8 cellular contexts compared by ENCODE assay signal in the genomic region with DNA sequence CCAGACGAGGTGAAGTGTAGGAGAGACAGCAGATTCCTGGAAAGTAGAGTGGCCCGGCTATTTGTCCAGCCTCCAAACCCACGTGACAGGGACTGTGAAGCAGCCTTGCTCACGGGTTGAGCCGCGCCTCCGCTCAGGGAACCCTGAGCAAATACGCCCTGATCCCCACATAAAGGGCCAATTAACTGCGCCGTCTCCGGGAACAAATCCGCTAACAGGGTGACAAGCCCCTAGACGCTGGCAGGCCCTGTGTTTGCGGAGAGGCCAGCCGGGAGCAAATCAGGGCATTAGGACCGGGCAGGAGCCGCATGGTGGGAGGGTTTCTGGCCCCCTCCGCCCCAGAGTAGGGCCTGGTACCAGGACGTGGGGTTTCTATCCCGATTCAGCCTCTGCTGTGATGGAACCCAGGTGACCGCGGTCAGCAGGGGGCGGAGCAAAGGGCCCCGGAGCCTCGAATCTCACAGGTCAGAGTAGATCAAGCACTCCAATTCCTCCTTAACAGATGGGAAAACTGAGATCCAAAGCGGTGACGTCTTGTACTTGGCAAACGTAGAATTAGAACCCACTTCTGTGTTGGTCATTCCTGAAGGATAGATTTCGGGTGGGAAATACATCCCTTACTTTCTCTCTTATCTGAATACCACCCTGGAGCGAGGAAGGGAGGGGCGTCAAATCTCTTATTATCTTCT. TPM values are rescaled to one million over a fixed set of nuclear protein-coding genes. Genes with fewer than 3 reads are reported as not detected.
DNase-seq lines count a peak whose midpoint lies in the region; ATAC-seq and TF ChIP-seq lines count a peak whose summit lies in the region.

No MANE protein-coding gene starts in this region.

- peaks cover 22% of the 10 kb centered on the region for H3K4me1 ChIP-seq in Caco-2
- H3K4me1 ChIP-seq in PC-9 (replicated peaks; ENCODE audit: insufficient read depth), result peaks cover 8% of the 10 kb centered on the region; the same call in 1 of the 2 replicates

- H3F3A ChIP-seq in PC-9 (ENCODE audit: insufficient read depth, low read depth), result no peaks in the 10 kb centered on the region; the same call in 1 of the 2 replicates

- H3K27me3 Mint-ChIP-seq in Caco-2 (ENCODE audit: insufficient read depth, unreplicated experiment), result peaks cover 37% of the 10 kb centered on the region
- peaks cover 21 to 40% (median 25%) of the 10 kb centered on the region in 3 donors for H3K27me3 Mint-ChIP-seq in immature natural killer cell (ENCODE audit: low read depth in 3 of 3)

- H3K27me3 ChIP-seq in Caco-2 (replicated peaks; ENCODE audit: control insufficient read depth, insufficient read depth, low read length) (peaks cover 16% of the 10 kb centered on the region), PC-9 (ENCODE audit: insufficient read depth, low read depth) (peaks cover 78% of the 10 kb centered on the region)

- BruUV-seq in Caco-2 (replicated peaks; lab: Mats Ljungman, UMichigan) (no TSS peak), PC-9 (replicated peaks; lab: Mats Ljungman, UMichigan) (no TSS peak)

- H3K9me3 Mint-ChIP-seq in Caco-2 (ENCODE audit: unreplicated experiment), result no peaks in the 10 kb centered on the region
- no peaks in the 10 kb centered on the region for H3K9me3 Mint-ChIP-seq in immature natural killer cell

- TF ChIP-seq CTCF in Caco-2 (IDR thresholded peaks at IDR 0.05; ENCODE audit: insufficient read depth in 1 of 2, low read depth in 1 of 2, low read length in 1 of 2, severe bottlenecking in 1 of 2, unreplicated experiment in 1 of 2), result no peak
- TF ChIP-seq CTCF in PC-9 (conservative IDR thresholded peaks at IDR 0.05), result no peak
- TF ChIP-seq CTCF in foreskin fibroblast (IDR thresholded peaks at IDR 0.05; ENCODE audit: low read depth, low read length), result no peak
- TF ChIP-seq CTCF in omental fat pad (IDR thresholded peaks at IDR 0.05), result no peak

- peak; percentile 74 for ATAC-seq in omental fat pad (ENCODE audit: low FRiP score)

- no peaks in the 10 kb centered on the region for H3K79me2 ChIP-seq in PC-9 (ENCODE audit: low read depth)

- H3K4me3 ChIP-seq in Caco-2 (ENCODE audit: low read depth, low read length), result 0 out of 2 replicates have a peak overlapping the region, but pooled peaks have one; percentile 1
- H3K4me3 ChIP-seq in PC-9, result peak overlapping the region; percentile 50; the same call in 1 of the 2 replicates
- peak overlapping the region; percentile 3 to 39 for H3K4me3 ChIP-seq in foreskin fibroblast (ENCODE audit: low read depth in 1 of 2, low read length in 2 of 2)

- H3K9me2 ChIP-seq in PC-9 (ENCODE audit: insufficient read depth), result no peaks in the 10 kb centered on the region

- intact Hi-C loops in Caco-2 (cut with micrococcal nuclease; ENCODE audit: unreplicated experiment), result no loop called here
- intact Hi-C loops in PC-9 (cut with micrococcal nuclease; ENCODE audit: unreplicated experiment), result no loop called here

- peaks cover 7% of the 10 kb centered on the region for H3K4me1 Mint-ChIP-seq in Caco-2 (ENCODE audit: low read depth, unreplicated experiment)
- peaks cover 16 to 23% of the 10 kb centered on the region in 2 donors for H3K4me1 Mint-ChIP-seq in immature natural killer cell

- DNase-seq in Caco-2 (peak in 1 of 2 experiments; percentile 50), PC-9 (no peak), foreskin fibroblast (peak; percentile 53 to 77), omental fat pad (ENCODE audit: low spot score) (no peak), immature natural killer cell (no peak), Kasumi-1 (lab: John Stamatoyannopoulos, UW) (no peak)
- no peak for DNase-seq in activated CD4-positive, alpha-beta T cell treated with anti-CD3 and anti-CD28 coated beads for 48 hours
- no peak for DNase-seq in stimulated activated CD4-positive, alpha-beta T cell treated with anti-CD3 and anti-CD28 coated beads, Interleukin-2, amount 100 ng/mL, for 48 hours

- POLR2A ChIA-PET in Caco-2 (lab: Charles Lee), result no interaction called here
- POLR2A ChIA-PET in PC-9 (lab: Charles Lee; ENCODE audit: unreplicated experiment), result no interaction called here

- H3K27ac Mint-ChIP-seq in Caco-2 (ENCODE audit: unreplicated experiment) (no peak overlapping the region), immature natural killer cell (no peak overlapping the region)

- H3K27ac ChIP-seq in PC-9, result no peak overlapping the region

- peak overlapping the region; percentile 76 for H3K4me2 ChIP-seq in PC-9

- H2AFZ ChIP-seq in PC-9, result 0 out of 2 replicates have a peak overlapping the region, but pooled peaks have one; percentile 39

- H3K36me3 ChIP-seq in Caco-2 (ENCODE audit: control insufficient read depth, insufficient read depth, low read length), result no peaks in the 10 kb centered on the region
- H3K36me3 ChIP-seq in PC-9 (ENCODE audit: low read depth), result no peaks in the 10 kb centered on the region

- CTCF ChIA-PET in Caco-2 (lab: Charles Lee) (interaction anchor here (0.6 to 1.1 kb wide), 3 partner anchors 34 to 1407 kb away, joined by 3 to 4 read pairs (median 4); a partner anchor contains a TSS), PC-9 (lab: Charles Lee) (no interaction called here)

- no peaks in the 10 kb centered on the region for H4K20me1 ChIP-seq in PC-9 (ENCODE audit: insufficient read depth)

- H3K9me3 ChIP-seq in Caco-2 (no peaks in the 10 kb centered on the region), PC-9 (ENCODE audit: insufficient read depth, low read depth) (no peaks in the 10 kb centered on the region)

- no peaks in the 10 kb centered on the region for H3K36me3 Mint-ChIP-seq in Caco-2 (ENCODE audit: insufficient read depth, unreplicated experiment)
- H3K36me3 Mint-ChIP-seq in immature natural killer cell, result no peaks in the 10 kb centered on the region

- H3K4me3 Mint-ChIP-seq in Caco-2 (ENCODE audit: unreplicated experiment) (peak overlapping the region; percentile 29), immature natural killer cell (peak overlapping the region in 2 of 5 donors; percentile 8 to 28)

RNA-seq across cellular contexts. Expression of a gene that starts 2.0 kb away (rescaled TPM):
- total RNA-seq in Caco-2 (2022) (5.7 and 6.2 TPM in 2 replicates), PC-9 (2021) (1.3 and 1.5 TPM in 2 replicates), omental fat pad (10 to 100 TPM; 24.5 to 71.5 (median 27.9) TPM)
- polyA plus RNA-seq in immature natural killer cell, result 1 to 10 TPM; 2.5 to 3.4 (median 2.8) TPM

RNA-seq across cellular contexts. Expression of a gene that starts 34.4 kb away (rescaled TPM):
- total RNA-seq in Caco-2 (2022) (not detected in 2 replicates), PC-9 (2021) (0.20 TPM in 1 of 2 replicates, not detected in the other), omental fat pad (100 to 1,000 TPM in 1 of 4 donors, 10 to 100 TPM in 3; 31.7 to 152 (median 75.2) TPM)
- not detected for polyA plus RNA-seq in immature natural killer cell

RNA-seq across cellular contexts. Expression of a gene that starts 55.8 kb away (rescaled TPM):
- total RNA-seq in Caco-2 (2022), result not detected in 2 replicates
- not detected in 2 replicates for total RNA-seq in PC-9 (2021)
- total RNA-seq in omental fat pad, result under 1 TPM in 1 of 4 donors, not detected in 3; 0.56 TPM
- not detected for polyA plus RNA-seq in immature natural killer cell

Comparison
In these comparisons a context has a peak if more than half of its experiments do, and no peak if none do; other contexts are left out.
1. DNase-seq: peak in foreskin fibroblast (2 of 2); none in PC-9 (0 of 2), omental fat pad (single experiment), activated CD4-positive, alpha-beta T cell treated with anti-CD3 and anti-CD28 coated beads for 48 hours (single experiment), immature natural killer cell (0 of 3), Kasumi-1 (0 of 2) and stimulated activated CD4-positive, alpha-beta T cell treated with anti-CD3 and anti-CD28 coated beads, Interleukin-2, amount 100 ng/mL, for 48 hours (0 of 2).
2. RNA of a gene that starts 34.4 kb away (total RNA-seq): 31.7 to 152 TPM in omental fat pad; 0.20 TPM in PC-9 and not detected in Caco-2; every median in the first group is over 10 times any median in the second.
3. Peak in every context shown above with its lines, with median percentiles within 50 percentile points of each other: H3K4me3 ChIP-seq.